ENCODE assay signal across 19 cellular contexts in genomic region chr15:59096429-59096828, GRCh38. TPM values are rescaled to one million over a fixed set of nuclear protein-coding genes. Genes with fewer than 3 reads are reported as not detected.
DNase-seq lines count a peak whose midpoint lies in the region; ATAC-seq lines count a peak whose summit lies in the region.
"Had no signal": no experiment of that assay in that cellular context is flagged by ENCODE, and none has a peak within 500 bp of the region (broad histone marks: within the 10 kb centered on the region; RNA-seq: fewer than 3 reads in every experiment).

No MANE protein-coding gene starts in this region.

- H3K27ac Mint-ChIP-seq in activated CD4-positive, alpha-beta T cell treated with anti-CD3 and anti-CD28 coated beads, Interleukin-2, amount 10 ng/mL, durations not matched to agents 24 days and 14 days: no peak overlapping the region
- no peak overlapping the region for H3K27ac Mint-ChIP-seq in activated naive CD8-positive, alpha-beta T cell treated with anti-CD3 and anti-CD28 coated beads, Interleukin-2, amount 50 U/mL, for 24 hours
- no peak overlapping the region for H3K27ac Mint-ChIP-seq in activated naive CD8-positive, alpha-beta T cell treated with anti-CD3 and anti-CD28 coated beads for 36 hours
- H3K27ac Mint-ChIP-seq in activated T-helper 2 cell treated with anti-CD3 and anti-CD28 coated beads, Interferon-gamma antibody, Interleukin-2, Interleukin-4, amounts not matched to agents 10 μg/mL and 5 μg/mL and 100 μg/mL, durations not matched to agents 14 hours and 24 hours and 36 hours: peak overlapping the region; percentile 39
- H3K27ac Mint-ChIP-seq: B cell; CD4-positive, alpha-beta T cell had no signal

- H3K4me1 Mint-ChIP-seq in activated CD4-positive, alpha-beta T cell treated with anti-CD3 and anti-CD28 coated beads, Interleukin-2, amount 10 ng/mL, durations not matched to agents 24 days and 14 days: peaks cover 13% of the 10 kb centered on the region
- peaks cover 14% of the 10 kb centered on the region for H3K4me1 Mint-ChIP-seq in activated naive CD8-positive, alpha-beta T cell treated with anti-CD3 and anti-CD28 coated beads, Interleukin-2, amount 50 U/mL, for 24 hours
- peaks cover 8% of the 10 kb centered on the region for H3K4me1 Mint-ChIP-seq in activated naive CD8-positive, alpha-beta T cell treated with anti-CD3 and anti-CD28 coated beads for 36 hours
- peaks cover 11% of the 10 kb centered on the region for H3K4me1 Mint-ChIP-seq in activated T-helper 2 cell treated with anti-CD3 and anti-CD28 coated beads, Interferon-gamma antibody, Interleukin-2, Interleukin-4, amounts not matched to agents 10 μg/mL and 5 μg/mL and 100 μg/mL, durations not matched to agents 14 hours and 24 hours and 36 hours (ENCODE audit: low read depth)
- H3K4me1 Mint-ChIP-seq: B cell had no signal

- H3K4me3 Mint-ChIP-seq in activated CD4-positive, alpha-beta T cell treated with anti-CD3 and anti-CD28 coated beads, Interleukin-2, amount 10 ng/mL, durations not matched to agents 24 days and 14 days: no peak overlapping the region
- H3K4me3 Mint-ChIP-seq in activated naive CD8-positive, alpha-beta T cell treated with anti-CD3 and anti-CD28 coated beads, Interleukin-2, amount 50 U/mL, for 24 hours: no peak overlapping the region
- H3K4me3 Mint-ChIP-seq in activated naive CD8-positive, alpha-beta T cell treated with anti-CD3 and anti-CD28 coated beads for 36 hours: no peak overlapping the region
- no peak overlapping the region for H3K4me3 Mint-ChIP-seq in activated T-helper 2 cell treated with anti-CD3 and anti-CD28 coated beads, Interferon-gamma antibody, Interleukin-2, Interleukin-4, amounts not matched to agents 10 μg/mL and 5 μg/mL and 100 μg/mL, durations not matched to agents 14 hours and 24 hours and 36 hours (ENCODE audit: low read depth)
- H3K4me3 Mint-ChIP-seq: B cell; CD4-positive, alpha-beta T cell; CD8-positive, alpha-beta T cell had no signal

- no peaks in the 10 kb centered on the region for H3K27me3 Mint-ChIP-seq in activated CD4-positive, alpha-beta T cell treated with anti-CD3 and anti-CD28 coated beads, Interleukin-2, amount 10 ng/mL, durations not matched to agents 24 days and 14 days
- no peaks in the 10 kb centered on the region for H3K27me3 Mint-ChIP-seq in activated naive CD8-positive, alpha-beta T cell treated with anti-CD3 and anti-CD28 coated beads, Interleukin-2, amount 50 U/mL, for 24 hours
- no peaks in the 10 kb centered on the region for H3K27me3 Mint-ChIP-seq in activated naive CD8-positive, alpha-beta T cell treated with anti-CD3 and anti-CD28 coated beads for 36 hours
- H3K27me3 Mint-ChIP-seq in activated T-helper 2 cell treated with anti-CD3 and anti-CD28 coated beads, Interferon-gamma antibody, Interleukin-2, Interleukin-4, amounts not matched to agents 10 μg/mL and 5 μg/mL and 100 μg/mL, durations not matched to agents 14 hours and 24 hours and 36 hours (ENCODE audit: low read depth): no peaks in the 10 kb centered on the region
- H3K27me3 Mint-ChIP-seq: B cell; CD4-positive, alpha-beta T cell had no signal

- intact Hi-C loops in activated CD4-positive, alpha-beta T cell treated with anti-CD3 and anti-CD28 coated beads, Interleukin-2, amount 10 ng/mL, durations not matched to agents 24 days and 14 days (cut with micrococcal nuclease): no loop called here
- intact Hi-C loops in activated T-helper 2 cell treated with anti-CD3 and anti-CD28 coated beads, Interferon-gamma antibody, Interleukin-2, Interleukin-4, amounts not matched to agents 10 μg/mL and 5 μg/mL and 100 μg/mL, durations not matched to agents 14 hours and 24 hours and 36 hours (cut with micrococcal nuclease): no loop called here

- no peaks in the 10 kb centered on the region for H3K9me3 Mint-ChIP-seq in activated CD4-positive, alpha-beta T cell treated with anti-CD3 and anti-CD28 coated beads, Interleukin-2, amount 10 ng/mL, durations not matched to agents 24 days and 14 days
- no peaks in the 10 kb centered on the region for H3K9me3 Mint-ChIP-seq in activated naive CD8-positive, alpha-beta T cell treated with anti-CD3 and anti-CD28 coated beads, Interleukin-2, amount 50 U/mL, for 24 hours
- no peaks in the 10 kb centered on the region for H3K9me3 Mint-ChIP-seq in activated naive CD8-positive, alpha-beta T cell treated with anti-CD3 and anti-CD28 coated beads for 36 hours
- H3K9me3 Mint-ChIP-seq in activated T-helper 2 cell treated with anti-CD3 and anti-CD28 coated beads, Interferon-gamma antibody, Interleukin-2, Interleukin-4, amounts not matched to agents 10 μg/mL and 5 μg/mL and 100 μg/mL, durations not matched to agents 14 hours and 24 hours and 36 hours: no peaks in the 10 kb centered on the region
- H3K9me3 Mint-ChIP-seq: CD4-positive, alpha-beta T cell; CD8-positive, alpha-beta T cell had no signal

- ATAC-seq in activated naive CD8-positive, alpha-beta T cell treated with anti-CD3 and anti-CD28 coated beads, Interleukin-2, amount 50 U/mL, for 24 hours: peak; percentile 79
- ATAC-seq: A549; CD8-positive, alpha-beta T cell; GM12878 had no signal

- peaks cover 28% of the 10 kb centered on the region for H3K36me3 Mint-ChIP-seq in activated CD4-positive, alpha-beta T cell treated with anti-CD3 and anti-CD28 coated beads, Interleukin-2, amount 10 ng/mL, durations not matched to agents 24 days and 14 days (ENCODE audit: low read depth)
- H3K36me3 Mint-ChIP-seq in activated naive CD8-positive, alpha-beta T cell treated with anti-CD3 and anti-CD28 coated beads, Interleukin-2, amount 50 U/mL, for 24 hours (ENCODE audit: low read depth): peaks cover 30% of the 10 kb centered on the region
- peaks cover 21% of the 10 kb centered on the region for H3K36me3 Mint-ChIP-seq in activated naive CD8-positive, alpha-beta T cell treated with anti-CD3 and anti-CD28 coated beads for 36 hours
- H3K36me3 Mint-ChIP-seq in activated T-helper 2 cell treated with anti-CD3 and anti-CD28 coated beads, Interferon-gamma antibody, Interleukin-2, Interleukin-4, amounts not matched to agents 10 μg/mL and 5 μg/mL and 100 μg/mL, durations not matched to agents 14 hours and 24 hours and 36 hours (ENCODE audit: low read depth): peaks cover 45% of the 10 kb centered on the region

- peak; percentile 31 for DNase-seq in activated CD4-positive, alpha-beta T cell treated with anti-CD3 and anti-CD28 coated beads, Interleukin-2, amount 10 ng/mL, durations not matched to agents 24 days and 14 days
- no peak for DNase-seq in activated CD4-positive, alpha-beta T cell treated with anti-CD3 and anti-CD28 coated beads, Interleukin-2, amount 50 U/mL, for 4 hours
- no peak for DNase-seq in activated naive CD8-positive, alpha-beta T cell treated with anti-CD3 and anti-CD28 coated beads, Interleukin-2, amount 50 U/mL, for 24 hours
- no peak for DNase-seq in activated naive CD8-positive, alpha-beta T cell treated with anti-CD3 and anti-CD28 coated beads for 36 hours
- no peak for DNase-seq in activated T-helper 2 cell treated with anti-CD3 and anti-CD28 coated beads, Interferon-gamma antibody, Interleukin-2, Interleukin-4, amounts not matched to agents 10 μg/mL and 5 μg/mL and 100 μg/mL, durations not matched to agents 14 hours and 24 hours and 36 hours (ENCODE audit: low spot score)
- DNase-seq: AML-193; CD4-positive, alpha-beta T cell; CD8-positive, alpha-beta T cell; COR-L47; DMS 273 treated with DMSO at 0.1 percent for 48 hours; DMS153; DMS53; DMS79; DND-41; EL; GDM1 had no signal

RNA-seq across cellular contexts. Expression of gene CCNB2, which starts 8.5 kb away (rescaled TPM):
- 38.6 and 39.2 TPM in 2 replicates for total RNA-seq in activated CD4-positive, alpha-beta T cell treated with anti-CD3 and anti-CD28 coated beads, Interleukin-2, amount 10 ng/mL, durations not matched to agents 24 days and 14 days
- total RNA-seq in activated naive CD8-positive, alpha-beta T cell treated with anti-CD3 and anti-CD28 coated beads for 36 hours: 10 to 100 TPM; 56.3 to 58.7 TPM
- total RNA-seq in activated T-helper 2 cell treated with anti-CD3 and anti-CD28 coated beads, Interferon-gamma antibody, Interleukin-2, Interleukin-4, amounts not matched to agents 10 μg/mL and 5 μg/mL and 100 μg/mL, durations not matched to agents 14 hours and 24 hours and 36 hours: 57.5 and 59.2 TPM in 2 replicates
